1 cellular context compared by ENCODE assay signal in the genomic region with DNA sequence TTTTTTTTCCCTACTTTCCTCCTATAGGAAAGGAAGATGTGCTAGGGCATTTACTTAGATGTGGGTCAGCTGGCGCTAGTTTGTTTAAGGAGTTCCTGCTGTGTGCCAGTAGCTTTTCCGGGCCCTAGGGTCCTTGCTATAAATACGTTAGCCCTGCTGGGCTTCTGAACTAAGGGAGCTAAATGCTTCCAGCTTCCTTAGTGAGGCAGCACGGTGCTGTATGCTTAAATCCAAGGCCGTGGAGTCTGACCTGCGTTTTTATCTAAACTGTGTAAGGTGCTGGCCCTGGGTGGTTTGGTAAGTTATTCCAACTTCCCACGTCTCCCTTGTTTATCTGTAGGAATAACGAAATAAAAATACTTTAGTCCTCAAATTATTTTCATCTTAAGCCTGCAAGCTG.
TF ChIP-seq lines count a peak whose summit lies in the region.

No MANE protein-coding gene starts in this region.

TF ChIP-seq in H1, 55 proteins besides CTCF, POLR2A, EP300 and RAD21:
- TF ChIP-seq EZH2 (IDR thresholded peaks at IDR 0.05; ENCODE audit: low read depth, low read length, severe bottlenecking), result no peak
- TF ChIP-seq, protein P1, sequence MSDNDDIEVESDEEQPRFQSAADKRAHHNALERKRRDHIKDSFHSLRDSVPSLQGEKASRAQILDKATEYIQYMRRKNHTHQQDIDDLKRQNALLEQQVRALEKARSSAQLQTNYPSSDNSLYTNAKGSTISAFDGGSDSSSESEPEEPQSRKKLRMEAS (IDR thresholded peaks at IDR 0.05), result no peak
- no peak for TF ChIP-seq ASH2L (IDR thresholded peaks at IDR 0.05; ENCODE audit: low read length)
- TF ChIP-seq, protein P2, sequence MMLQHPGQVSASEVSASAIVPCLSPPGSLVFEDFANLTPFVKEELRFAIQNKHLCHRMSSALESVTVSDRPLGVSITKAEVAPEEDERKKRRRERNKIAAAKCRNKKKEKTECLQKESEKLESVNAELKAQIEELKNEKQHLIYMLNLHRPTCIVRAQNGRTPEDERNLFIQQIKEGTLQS (IDR thresholded peaks at IDR 0.05; ENCODE audit: insufficient read depth, low read depth, low read length), result no peak
- no peak for TF ChIP-seq CREB1 (IDR thresholded peaks at IDR 0.05)
- no peak for TF ChIP-seq SRF (IDR thresholded peaks at IDR 0.05; ENCODE audit: low read depth, low read length)
- TF ChIP-seq, protein P3, sequence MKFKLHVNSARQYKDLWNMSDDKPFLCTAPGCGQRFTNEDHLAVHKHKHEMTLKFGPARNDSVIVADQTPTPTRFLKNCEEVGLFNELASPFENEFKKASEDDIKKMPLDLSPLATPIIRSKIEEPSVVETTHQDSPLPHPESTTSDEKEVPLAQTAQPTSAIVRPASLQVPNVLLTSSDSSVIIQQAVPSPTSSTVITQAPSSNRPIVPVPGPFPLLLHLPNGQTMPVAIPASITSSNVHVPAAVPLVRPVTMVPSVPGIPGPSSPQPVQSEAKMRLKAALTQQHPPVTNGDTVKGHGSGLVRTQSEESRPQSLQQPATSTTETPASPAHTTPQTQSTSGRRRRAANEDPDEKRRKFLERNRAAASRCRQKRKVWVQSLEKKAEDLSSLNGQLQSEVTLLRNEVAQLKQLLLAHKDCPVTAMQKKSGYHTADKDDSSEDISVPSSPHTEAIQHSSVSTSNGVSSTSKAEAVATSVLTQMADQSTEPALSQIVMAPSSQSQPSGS (IDR thresholded peaks at IDR 0.05; ENCODE audit: low read length), result no peak
- no peak for TF ChIP-seq BCL11A (IDR thresholded peaks at IDR 0.05; ENCODE audit: low read depth in 2 of 2, low read length in 2 of 2)
- TF ChIP-seq SAP30 (IDR thresholded peaks at IDR 0.05; ENCODE audit: insufficient read depth, insufficient replicate concordance, low read length), result no peak
- TF ChIP-seq KDM5A (IDR thresholded peaks at IDR 0.05; ENCODE audit: low read length), result no peak
- TF ChIP-seq YY1 (IDR thresholded peaks at IDR 0.05; ENCODE audit: low read depth, low read length), result no peak
- TF ChIP-seq RFX5 (IDR thresholded peaks at IDR 0.05; ENCODE audit: borderline replicate concordance, low read depth, low read length), result no peak
- TF ChIP-seq CEBPB (IDR thresholded peaks at IDR 0.05; ENCODE audit: low read depth, low read length), result no peak
- TF ChIP-seq SIX5 (IDR thresholded peaks at IDR 0.05; ENCODE audit: low read depth, low read length), result no peak
- TF ChIP-seq SP4 (IDR thresholded peaks at IDR 0.05; ENCODE audit: low read length), result no peak
